Comparison of ENCODE assay signal across 1 cellular context in the genomic region with DNA sequence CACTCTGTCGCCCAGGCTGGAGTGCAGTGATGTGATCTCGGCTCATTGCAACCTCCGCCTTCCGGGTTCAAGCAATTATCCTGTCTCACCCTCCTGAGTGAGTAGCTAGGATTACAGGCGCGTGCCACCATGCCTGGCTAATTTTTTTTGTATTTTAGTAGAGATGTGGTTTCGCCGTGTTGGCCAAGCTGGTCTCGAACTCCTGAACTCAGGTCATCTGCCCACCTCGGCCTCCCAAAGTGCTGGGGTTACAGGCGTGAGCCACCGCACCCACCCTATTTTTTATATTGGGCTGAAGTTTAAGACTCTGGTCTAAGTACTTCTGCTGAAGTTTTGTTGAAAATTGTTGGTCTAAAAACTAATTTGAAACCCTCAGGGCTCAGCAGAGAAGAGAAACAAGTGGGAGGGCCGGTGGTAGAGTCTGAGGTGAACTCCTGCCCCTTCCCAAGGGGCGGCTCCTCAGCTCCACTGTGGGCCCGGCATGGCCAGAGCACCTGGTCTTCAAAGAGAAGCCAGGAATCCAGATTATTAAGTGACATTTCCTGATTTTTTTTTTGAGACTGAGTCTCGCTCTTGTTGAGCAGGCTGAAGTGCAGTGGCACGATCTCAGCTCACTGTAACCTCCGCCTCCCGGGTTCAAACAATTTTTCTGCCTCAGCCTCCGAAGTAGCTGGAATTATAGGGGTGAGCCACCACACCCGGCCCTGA.
TF ChIP-seq lines count a peak whose summit lies in the region.

No MANE protein-coding gene starts in this region.

TF ChIP-seq in HCT116, 20 proteins besides CTCF, POLR2A, EP300 and RAD21 (continued from another document):
- TF ChIP-seq REST (IDR thresholded peaks at IDR 0.05; ENCODE audit: low read depth), result no peak
- TF ChIP-seq POLR2AphosphoS5 (IDR thresholded peaks at IDR 0.05; ENCODE audit: low read depth, low read length), result no peak
- TF ChIP-seq YY1 (IDR thresholded peaks at IDR 0.05; ENCODE audit: extremely low read depth, insufficient replicate concordance, low read depth, low read length), result no peak
- TF ChIP-seq TCF7L2 (IDR thresholded peaks at IDR 0.05; ENCODE audit: borderline replicate concordance, extremely low read depth, insufficient read depth, insufficient read length), result no peak
- TF ChIP-seq CEBPB (IDR thresholded peaks at IDR 0.05; ENCODE audit: low read depth), result no peak
- no peak for TF ChIP-seq JUND (IDR thresholded peaks at IDR 0.05)
TF ChIP-seq in HCT116: peak in this region for 0.
